In the genomic region with DNA sequence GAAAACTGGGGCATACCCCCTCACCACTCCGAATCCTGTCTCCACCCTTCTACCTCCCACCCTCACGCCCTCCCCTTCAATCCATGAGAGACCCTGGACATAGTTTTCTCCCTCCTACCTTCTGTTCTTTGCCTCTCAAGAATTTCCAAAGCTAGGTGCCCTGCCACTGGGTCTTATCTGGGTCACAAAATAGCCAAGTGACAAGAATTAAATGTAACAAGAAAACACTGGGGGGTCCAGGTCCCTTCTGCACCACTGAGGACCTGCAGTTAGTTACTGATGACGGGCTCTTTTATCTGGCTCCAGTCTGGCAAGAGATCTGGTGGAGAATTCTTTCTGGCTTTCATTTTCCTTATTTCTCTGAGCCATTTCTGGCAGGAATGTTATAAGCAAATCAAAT, we compare ENCODE assay signal across 27 cellular contexts.
"Had no signal": no experiment of that assay in that cellular context is flagged by ENCODE, and none has a peak within 500 bp of the region (broad histone marks: within the 10 kb centered on the region; RNA-seq: fewer than 3 reads in every experiment).

No MANE protein-coding gene starts in this region.

- H3K36me3 ChIP-seq: brain microvascular endothelial cell, esophagus muscularis mucosa, gastroesophageal sphincter, WERI-Rb-1 had no signal

- H3K27me3 ChIP-seq: brain microvascular endothelial cell, esophagus muscularis mucosa, gastroesophageal sphincter had no signal

- H3K4me3 ChIP-seq: coronary artery, dorsolateral prefrontal cortex, esophagus muscularis mucosa, gastroesophageal sphincter had no signal

- H3K27ac ChIP-seq: brain microvascular endothelial cell, coronary artery, dorsolateral prefrontal cortex, esophagus muscularis mucosa, gastroesophageal sphincter, WERI-Rb-1 had no signal

- DNase-seq: activated B cell treated with CpG ODN at 0.5 μM for 24 hours; activated CD4-positive, alpha-beta T cell treated with anti-CD3 and anti-CD28 coated beads for 48 hours; activated CD4-positive, alpha-beta T cell treated with anti-CD3 and anti-CD28 coated beads, Interleukin-2, amount 50 U/mL, for 1 hour; activated CD4-positive, alpha-beta T cell treated with anti-CD3 and anti-CD28 coated beads, Interleukin-2, amount 50 U/mL, for 48 hours; activated CD8-positive, alpha-beta memory T cell treated with anti-CD3 and anti-CD28 coated beads for 24 hours; activated CD8-positive, alpha-beta T cell treated with anti-CD3 and anti-CD28 coated beads for 36 hours; activated effector memory CD4-positive, alpha-beta T cell treated with Interleukin-2 at 50 U/mL for 16 hours; activated gamma-delta T cell treated with Interleukin-2 at 50 U/mL for 16 hours; activated naive CD4-positive, alpha-beta T cell treated with anti-CD3 and anti-CD28 coated beads, Interleukin-2, amount 50 U/mL, for 16 hours; activated naive CD4-positive, alpha-beta T cell treated with Interleukin-2 at 50 U/mL for 16 hours; activated T-cell treated with anti-CD3 and anti-CD28 coated beads, Interleukin-2, amount 50 U/mL, for 4 hours; amniotic stem cell; anterior cingulate cortex; brain microvascular endothelial cell; dorsolateral prefrontal cortex; effector memory CD4-positive, alpha-beta T cell; endodermal cell; erythroblast; foreskin melanocyte; T-helper 17 cell; T1000; WERI-Rb-1 had no signal

- ATAC-seq: activated CD4-positive, CD25-positive, alpha-beta regulatory T cell treated with anti-CD3 and anti-CD28 coated beads, Interleukin-2, amount 50 U/mL, for 24 hours; activated CD8-positive, alpha-beta T cell treated with anti-CD3 and anti-CD28 coated beads for 36 hours; activated T-cell treated with anti-CD3 and anti-CD28 coated beads, Interleukin-2, amount 50 U/mL, for 4 hours; activated T-helper 17 cell treated with anti-CD3 and anti-CD28 coated beads, Interleukin-2, amount 50 U/mL, for 72 hours; gastroesophageal sphincter; T-helper 17 cell had no signal
